Comparison of ENCODE assay signal across 8 cellular contexts in genomic region chr1:153774780-153775431, GRCh38. TPM values are rescaled to one million over a fixed set of nuclear protein-coding genes. Genes with fewer than 3 reads are reported as not detected.
DNase-seq lines count a peak whose midpoint lies in the region; ATAC-seq and TF ChIP-seq lines count a peak whose summit lies in the region.

Gene SLC27A3, plus strand, starts transcription at chr1:153775407. Its CDS starts 91 bp downstream, at chr1:153775498.

- H3K27me3 Mint-ChIP-seq in CD4-positive, alpha-beta memory T cell: no peaks in the 10 kb centered on the region
- no peaks in the 10 kb centered on the region for H3K27me3 Mint-ChIP-seq in activated CD8-positive, alpha-beta T cell treated with anti-CD3 and anti-CD28 coated beads for 36 hours
- no peaks in the 10 kb centered on the region for H3K27me3 Mint-ChIP-seq in naive thymus-derived CD8-positive, alpha-beta T cell

- H3K4me3 ChIP-seq in CD4-positive, alpha-beta memory T cell (ENCODE audit: low read length in 2 of 2): peak within 1 kb of the TSS; percentile 47 to 71
- H3K4me3 ChIP-seq in fibroblast of the aortic adventitia (ENCODE audit: low read depth, low read length): peak within 1 kb of the TSS; percentile 78

- H3K27ac ChIP-seq in CD4-positive, alpha-beta memory T cell (ENCODE audit: low read depth, low read length): peak within 1 kb of the TSS; percentile 47

- H3K9me3 ChIP-seq in CD4-positive, alpha-beta memory T cell (ENCODE audit: control insufficient read depth in 1 of 2, low read length in 2 of 2): no peaks in the 10 kb centered on the region

- TF ChIP-seq CTCF in activated CD8-positive, alpha-beta T cell treated with anti-CD3 and anti-CD28 coated beads for 36 hours (IDR thresholded peaks at IDR 0.05): no peak
- no peak for TF ChIP-seq CTCF in fibroblast of the aortic adventitia (IDR thresholded peaks at IDR 0.05; ENCODE audit: insufficient read depth, low read length)

- CTCF ChIA-PET in CD4-positive, alpha-beta memory T cell (lab: Charles Lee; ENCODE audit: partially characterized antibody): interaction anchor here (0.7 to 2.2 kb wide), 4 partner anchors 98 to 212 kb away, joined by 3 to 7 read pairs (median 4); partner anchors contain the start of genes CREB3L4 and RAB13
- CTCF ChIA-PET in activated CD8-positive, alpha-beta T cell treated with anti-CD3 and anti-CD28 coated beads for 36 hours (lab: Charles Lee): interaction anchor here (0.9 to 2.0 kb wide), 6 partner anchors 12 to 47 kb away, joined by 3 to 5 read pairs (median 3); no protein-coding TSS in a partner anchor

- peak within 1 kb of the TSS; percentile 81 to 88 (median 84) for H3K4me3 Mint-ChIP-seq in CD4-positive, alpha-beta memory T cell
- H3K4me3 Mint-ChIP-seq in activated CD8-positive, alpha-beta T cell treated with anti-CD3 and anti-CD28 coated beads for 36 hours: peak within 1 kb of the TSS; percentile 75
- H3K4me3 Mint-ChIP-seq in naive thymus-derived CD8-positive, alpha-beta T cell: peak within 1 kb of the TSS; percentile 79 to 90 (median 86)

- H3K27me3 ChIP-seq in CD4-positive, alpha-beta memory T cell (ENCODE audit: insufficient read depth, low read length): no peaks in the 10 kb centered on the region

- ATAC-seq in GM19455 (IDR thresholded peaks at IDR 0.05; ENCODE audit: unreplicated experiment) (peak; percentile 28), HG02840 (IDR thresholded peaks at IDR 0.05; ENCODE audit: low FRiP score, unreplicated experiment) (no peak)
- peak; percentile 51 for ATAC-seq in activated CD8-positive, alpha-beta T cell treated with anti-CD3 and anti-CD28 coated beads for 36 hours
- ATAC-seq in naive thymus-derived CD8-positive, alpha-beta T cell: peak; percentile 40 to 49

- DNase-seq in CD4-positive, alpha-beta memory T cell: no peak
- DNase-seq in NCI-H1092 treated with DMSO at 0.1 percent for 48 hours (lab: John Stamatoyannopoulos, UW): peak; percentile 87
- no peak for DNase-seq in activated CD8-positive, alpha-beta T cell treated with anti-CD3 and anti-CD28 coated beads for 36 hours
- peak; percentile 79 for DNase-seq in fibroblast of the aortic adventitia (ENCODE audit: low read depth)
- DNase-seq in naive thymus-derived CD8-positive, alpha-beta T cell: no peak
- DNase-seq in glomerular visceral epithelial cell (ENCODE audit: extremely low spot score): no peak

- H3K9me3 Mint-ChIP-seq in CD4-positive, alpha-beta memory T cell: no peaks in the 10 kb centered on the region
- H3K9me3 Mint-ChIP-seq in activated CD8-positive, alpha-beta T cell treated with anti-CD3 and anti-CD28 coated beads for 36 hours: no peaks in the 10 kb centered on the region
- no peaks in the 10 kb centered on the region for H3K9me3 Mint-ChIP-seq in naive thymus-derived CD8-positive, alpha-beta T cell

- H3K4me1 Mint-ChIP-seq in CD4-positive, alpha-beta memory T cell: peaks cover 12 to 31% (median 15%) of the 10 kb centered on the region in 4 donors
- H3K4me1 Mint-ChIP-seq in activated CD8-positive, alpha-beta T cell treated with anti-CD3 and anti-CD28 coated beads for 36 hours (ENCODE audit: low read depth): peaks cover 32% of the 10 kb centered on the region
- H3K4me1 Mint-ChIP-seq in naive thymus-derived CD8-positive, alpha-beta T cell: peaks cover 16 to 44% (median 35%) of the 10 kb centered on the region in 4 donors

- H3K36me3 ChIP-seq in CD4-positive, alpha-beta memory T cell (ENCODE audit: insufficient read depth, low read length): no peaks in the 10 kb centered on the region

- peaks cover 0 to 17% of the 10 kb centered on the region in 2 donors for H3K36me3 Mint-ChIP-seq in CD4-positive, alpha-beta memory T cell
- H3K36me3 Mint-ChIP-seq in activated CD8-positive, alpha-beta T cell treated with anti-CD3 and anti-CD28 coated beads for 36 hours (ENCODE audit: low read depth): peaks cover 17% of the 10 kb centered on the region
- H3K36me3 Mint-ChIP-seq in naive thymus-derived CD8-positive, alpha-beta T cell: peaks cover 0 to 17% (median 0%) of the 10 kb centered on the region in 3 donors

- H3K4me1 ChIP-seq in CD4-positive, alpha-beta memory T cell (ENCODE audit: insufficient read depth, low read length): peaks cover 20% of the 10 kb centered on the region

- intact Hi-C loops in CD4-positive, alpha-beta memory T cell (cut with micrococcal nuclease): loop anchor here (1.0 kb wide), 1 partner anchor 8 kb away; no protein-coding TSS in a partner anchor
- intact Hi-C loops in activated CD8-positive, alpha-beta T cell treated with anti-CD3 and anti-CD28 coated beads for 36 hours (cut with micrococcal nuclease): no loop called here

- POLR2A ChIA-PET in CD4-positive, alpha-beta memory T cell (lab: Charles Lee; ENCODE audit: partially characterized antibody): interaction anchor here (0.8 to 3.1 kb wide), 17 partner anchors 9 to 216 kb away, joined by 3 to 26 read pairs (median 6); partner anchors contain the start of genes CHTOP, CREB3L4, CRTC2 and DENND4B
- POLR2A ChIA-PET in activated CD8-positive, alpha-beta T cell treated with anti-CD3 and anti-CD28 coated beads for 36 hours (lab: Charles Lee): interaction anchor here (0.6 to 1.7 kb wide), 5 partner anchors 11 to 225 kb away, joined by 3 to 5 read pairs (median 3); no protein-coding TSS in a partner anchor
- POLR2A ChIA-PET in naive thymus-derived CD8-positive, alpha-beta T cell (lab: Charles Lee): interaction anchor here (0.9 to 2.5 kb wide), 12 partner anchors 9 to 243 kb away, joined by 3 to 20 read pairs (median 6); partner anchors contain the start of genes CHTOP, RPS27 and S100A4

- H3K27ac Mint-ChIP-seq in CD4-positive, alpha-beta memory T cell: peak within 1 kb of the TSS; percentile 43 to 90 (median 68)
- H3K27ac Mint-ChIP-seq in activated CD8-positive, alpha-beta T cell treated with anti-CD3 and anti-CD28 coated beads for 36 hours: peak within 1 kb of the TSS; percentile 67
- peak within 1 kb of the TSS in 9 of 10 donors; percentile 63 to 93 (median 83) for H3K27ac Mint-ChIP-seq in naive thymus-derived CD8-positive, alpha-beta T cell

RNA-seq across cellular contexts. Expression of gene SLC27A3, which starts in this region (rescaled TPM):
- 10 to 100 TPM; 18.2 to 20.5 TPM for total RNA-seq in CD4-positive, alpha-beta memory T cell
- 1 to 10 TPM; 7.9 to 9.2 TPM for polyA plus RNA-seq in CD4-positive, alpha-beta memory T cell
- 1 to 10 TPM; 7.2 to 10.0 TPM for total RNA-seq in activated CD8-positive, alpha-beta T cell treated with anti-CD3 and anti-CD28 coated beads for 36 hours
- 11.5 and 113 TPM in 2 replicates for total RNA-seq in fibroblast of the aortic adventitia (ENCODE audit: low replicate concordance)
- total RNA-seq in naive thymus-derived CD8-positive, alpha-beta T cell: 10 to 100 TPM; 15.3 to 18.5 TPM
- 10 to 100 TPM in 2 of 3 donors, 1 to 10 TPM in 1; 8.4 to 15.6 (median 10.0) TPM for polyA plus RNA-seq in naive thymus-derived CD8-positive, alpha-beta T cell

Comparison
In these comparisons a context has a peak if more than half of its experiments do, and no peak if none do; other contexts are left out.
1. DNase-seq: peak in NCI-H1092 treated with DMSO at 0.1 percent for 48 hours (single experiment) and fibroblast of the aortic adventitia (single experiment); none in CD4-positive, alpha-beta memory T cell (0 of 5), activated CD8-positive, alpha-beta T cell treated with anti-CD3 and anti-CD28 coated beads for 36 hours (single experiment), naive thymus-derived CD8-positive, alpha-beta T cell (0 of 10) and glomerular visceral epithelial cell (single experiment).
2. Peak in every context shown above with its lines, with median percentiles within 50 percentile points of each other: H3K27ac Mint-ChIP-seq and H3K4me3 Mint-ChIP-seq.